Comparison of ENCODE assay signal across 24 cellular contexts in genomic region chr1:161914595-161914994, GRCh38.
DNase-seq lines count a peak whose midpoint lies in the region; ATAC-seq and TF ChIP-seq lines count a peak whose summit lies in the region.
"Had no signal": no experiment of that assay in that cellular context is flagged by ENCODE, and none has a peak within 500 bp of the region (broad histone marks: within the 10 kb centered on the region; RNA-seq: fewer than 3 reads in every experiment).

No MANE protein-coding gene starts in this region.

- H3K4me3 ChIP-seq in GM23338 = no peak overlapping the region
- no peak overlapping the region for H3K4me3 ChIP-seq in osteoblast (ENCODE audit: insufficient read depth, low read length)
- H3K4me3 ChIP-seq: GM23248, PC-9 had no signal

- H3K9me3 Mint-ChIP-seq in activated CD8-positive, alpha-beta T cell treated with anti-CD3 and anti-CD28 coated beads for 36 hours = no peaks in the 10 kb centered on the region
- H3K9me3 Mint-ChIP-seq in activated CD8-positive, alpha-beta T cell treated with anti-CD3 and anti-CD28 coated beads, Interleukin-2, amount 10 ng/mL, durations not matched to agents 7 days and 5 days (ENCODE audit: insufficient read depth) = no peaks in the 10 kb centered on the region
- no peaks in the 10 kb centered on the region for H3K9me3 Mint-ChIP-seq in GM23338
- no peaks in the 10 kb centered on the region for H3K9me3 Mint-ChIP-seq in WTC11
- H3K9me3 Mint-ChIP-seq: CD8-positive, alpha-beta T cell; T-cell had no signal

- DNase-seq in activated CD8-positive, alpha-beta T cell treated with anti-CD3 and anti-CD28 coated beads for 36 hours = no peak
- DNase-seq in activated CD8-positive, alpha-beta T cell treated with anti-CD3 and anti-CD28 coated beads, Interleukin-2, amount 10 ng/mL, durations not matched to agents 7 days and 5 days = no peak
- peak; percentile 12 for DNase-seq in GM23338 (ENCODE audit: low spot score)
- no peak for DNase-seq in WTC11 (ENCODE audit: low spot score)
- DNase-seq in osteoblast (ENCODE audit: insufficient read length, low spot score, missing footprints) = no peak
- DNase-seq in NK-92 treated with Interleukin-12 subunit alpha and Interleukin-12 subunit beta, amount 100 ng/mL, for 24 hours (lab: John Stamatoyannopoulos, UW) = no peak
- no peak for DNase-seq in hippocampal formation (lab: John Stamatoyannopoulos, UW)
- no peak for DNase-seq in middle frontal gyrus (ENCODE audit: extremely low spot score, low spot score)
- DNase-seq: AML-193; C1 segment of cervical spinal cord; CD8-positive, alpha-beta T cell; DND-41; HCEC 1CT; NCI-H1105; NCI-H146; NCI-H2029; NCI-H2227 treated with DMSO at 0.1 percent for 48 hours; NCI-H524; PC-9; T-cell had no signal

- intact Hi-C loops in activated CD8-positive, alpha-beta T cell treated with anti-CD3 and anti-CD28 coated beads for 36 hours (cut with micrococcal nuclease) = no loop called here

- no peak overlapping the region for H3K4me3 Mint-ChIP-seq in activated CD8-positive, alpha-beta T cell treated with anti-CD3 and anti-CD28 coated beads for 36 hours
- no peak overlapping the region for H3K4me3 Mint-ChIP-seq in activated CD8-positive, alpha-beta T cell treated with anti-CD3 and anti-CD28 coated beads, Interleukin-2, amount 10 ng/mL, durations not matched to agents 7 days and 5 days
- H3K4me3 Mint-ChIP-seq in GM23338 = no peak overlapping the region
- H3K4me3 Mint-ChIP-seq in WTC11 = no peak overlapping the region
- H3K4me3 Mint-ChIP-seq: CD8-positive, alpha-beta T cell; T-cell had no signal

- peak; percentile 27 for ATAC-seq in activated CD8-positive, alpha-beta T cell treated with anti-CD3 and anti-CD28 coated beads for 36 hours
- ATAC-seq in activated CD8-positive, alpha-beta T cell treated with anti-CD3 and anti-CD28 coated beads, Interleukin-2, amount 10 ng/mL, durations not matched to agents 7 days and 5 days = no peak
- ATAC-seq in GM23338 = no peak
- ATAC-seq in WTC11 = peak; percentile 26; the same call in 1 of the 2 replicates
- ATAC-seq: CD8-positive, alpha-beta T cell; T-cell had no signal

- no peaks in the 10 kb centered on the region for H3K4me1 ChIP-seq in GM23338 (ENCODE audit: insufficient read depth)
- peaks cover 43% of the 10 kb centered on the region for H3K4me1 ChIP-seq in osteoblast (ENCODE audit: insufficient read depth, low read length)

- H3K27me3 Mint-ChIP-seq in activated CD8-positive, alpha-beta T cell treated with anti-CD3 and anti-CD28 coated beads for 36 hours = no peaks in the 10 kb centered on the region
- H3K27me3 Mint-ChIP-seq in activated CD8-positive, alpha-beta T cell treated with anti-CD3 and anti-CD28 coated beads, Interleukin-2, amount 10 ng/mL, durations not matched to agents 7 days and 5 days (ENCODE audit: low read depth) = no peaks in the 10 kb centered on the region
- H3K27me3 Mint-ChIP-seq in GM23338 (ENCODE audit: insufficient read depth, low read depth, poor library complexity) (no peaks in the 10 kb centered on the region), WTC11 (ENCODE audit: low read depth) (no peaks in the 10 kb centered on the region)
- H3K27me3 Mint-ChIP-seq: T-cell had no signal

- POLR2A ChIA-PET in activated CD8-positive, alpha-beta T cell treated with anti-CD3 and anti-CD28 coated beads for 36 hours (lab: Charles Lee) = no interaction called here
- POLR2A ChIA-PET in activated CD8-positive, alpha-beta T cell treated with anti-CD3 and anti-CD28 coated beads, Interleukin-2, amount 10 ng/mL, durations not matched to agents 7 days and 5 days (lab: Charles Lee) = no interaction called here
- POLR2A ChIA-PET in WTC11 (lab: Charles Lee) = no interaction called here

- H3K79me2 ChIP-seq in GM23338 (replicated peaks; ENCODE audit: insufficient read depth) = no peaks in the 10 kb centered on the region
- no peaks in the 10 kb centered on the region for H3K79me2 ChIP-seq in osteoblast (ENCODE audit: insufficient read depth, low read length)

- H3K27ac ChIP-seq in GM23338 (ENCODE audit: low read depth) = no peak overlapping the region
- peak overlapping the region; percentile 63 for H3K27ac ChIP-seq in osteoblast (ENCODE audit: low read depth, low read length)
- H3K27ac ChIP-seq: 22Rv1, GM23248, KMS-11, PC-9, RWPE1 had no signal

- H3K4me2 ChIP-seq in GM23338 (no peak overlapping the region), osteoblast (ENCODE audit: insufficient read depth, low read length) (peak overlapping the region; percentile 13)
- H3K4me2 ChIP-seq: KMS-11, PC-9 had no signal

- no peaks in the 10 kb centered on the region for H3K27me3 ChIP-seq in GM23338 (ENCODE audit: insufficient read depth)
- H3K27me3 ChIP-seq in osteoblast (ENCODE audit: insufficient read depth, low read length) = no peaks in the 10 kb centered on the region

- no peak overlapping the region for H2AFZ ChIP-seq in GM23338
- no peak overlapping the region for H2AFZ ChIP-seq in osteoblast (ENCODE audit: low read length)
- H2AFZ ChIP-seq: GM23248, PC-9 had no signal

- no peaks in the 10 kb centered on the region for H3K9me3 ChIP-seq in osteoblast (ENCODE audit: low read depth, low read length)

- H3K27ac Mint-ChIP-seq in activated CD8-positive, alpha-beta T cell treated with anti-CD3 and anti-CD28 coated beads for 36 hours = no peak overlapping the region
- H3K27ac Mint-ChIP-seq in activated CD8-positive, alpha-beta T cell treated with anti-CD3 and anti-CD28 coated beads, Interleukin-2, amount 10 ng/mL, durations not matched to agents 7 days and 5 days = no peak overlapping the region
- no peak overlapping the region for H3K27ac Mint-ChIP-seq in GM23338
- no peak overlapping the region for H3K27ac Mint-ChIP-seq in WTC11
- H3K27ac Mint-ChIP-seq: CD8-positive, alpha-beta T cell; T-cell had no signal

- TF ChIP-seq CTCF in activated CD8-positive, alpha-beta T cell treated with anti-CD3 and anti-CD28 coated beads for 36 hours (IDR thresholded peaks at IDR 0.05) = no peak
- no peak for TF ChIP-seq CTCF in GM23338 (conservative IDR thresholded peaks at IDR 0.05; ENCODE audit: low read depth in 2 of 2)
- TF ChIP-seq CTCF in WTC11 (IDR thresholded peaks at IDR 0.05) = no peak
- no peak for TF ChIP-seq CTCF in osteoblast (IDR thresholded peaks at IDR 0.05; ENCODE audit: extremely low read depth, low read depth, low read length)

- CTCF ChIA-PET in activated CD8-positive, alpha-beta T cell treated with anti-CD3 and anti-CD28 coated beads for 36 hours (lab: Charles Lee) = interaction anchor here (0.6 to 3.4 kb wide), 7 partner anchors 9 to 714 kb away, joined by 3 to 18 read pairs (median 3); no protein-coding TSS in a partner anchor
- CTCF ChIA-PET in activated CD8-positive, alpha-beta T cell treated with anti-CD3 and anti-CD28 coated beads, Interleukin-2, amount 10 ng/mL, durations not matched to agents 7 days and 5 days (lab: Charles Lee) = interaction anchor here (1.1 to 2.9 kb wide), 6 partner anchors 9 to 109 kb away, joined by 3 to 19 read pairs (median 3); partner anchors contain the start of gene OLFML2B
- CTCF ChIA-PET in WTC11 (lab: Charles Lee) = interaction anchor here (1.4 kb wide), 1 partner anchor 9 kb away, joined by 3 read pairs; no protein-coding TSS in a partner anchor

- no peaks in the 10 kb centered on the region for H4K20me1 ChIP-seq in GM23338 (replicated peaks; ENCODE audit: insufficient read depth)
- H4K20me1 ChIP-seq in osteoblast (ENCODE audit: insufficient read depth, low read length) = no peaks in the 10 kb centered on the region

- no peaks in the 10 kb centered on the region for H3F3A ChIP-seq in GM23338 (replicated peaks; ENCODE audit: low read depth)

- H3K36me3 ChIP-seq in GM23338 (ENCODE audit: insufficient read depth) (no peaks in the 10 kb centered on the region), osteoblast (ENCODE audit: insufficient read depth, low read length) (peaks cover 3% of the 10 kb centered on the region)

- no peaks in the 10 kb centered on the region for H3K9me2 ChIP-seq in GM23338 (ENCODE audit: insufficient read depth)

- H3K4me1 Mint-ChIP-seq in activated CD8-positive, alpha-beta T cell treated with anti-CD3 and anti-CD28 coated beads for 36 hours (ENCODE audit: low read depth) = peaks cover 24% of the 10 kb centered on the region
- peaks cover 12% of the 10 kb centered on the region for H3K4me1 Mint-ChIP-seq in activated CD8-positive, alpha-beta T cell treated with anti-CD3 and anti-CD28 coated beads, Interleukin-2, amount 10 ng/mL, durations not matched to agents 7 days and 5 days (ENCODE audit: low read depth)
- H3K4me1 Mint-ChIP-seq in GM23338 = peaks cover 4% of the 10 kb centered on the region; the same call in 2 of the 3 replicates
- H3K4me1 Mint-ChIP-seq in WTC11 = peaks cover 2% of the 10 kb centered on the region; the same call in 1 of the 2 replicates

- peaks cover 18% of the 10 kb centered on the region for H3K36me3 Mint-ChIP-seq in activated CD8-positive, alpha-beta T cell treated with anti-CD3 and anti-CD28 coated beads for 36 hours (ENCODE audit: low read depth)
- peaks cover 12% of the 10 kb centered on the region for H3K36me3 Mint-ChIP-seq in activated CD8-positive, alpha-beta T cell treated with anti-CD3 and anti-CD28 coated beads, Interleukin-2, amount 10 ng/mL, durations not matched to agents 7 days and 5 days (ENCODE audit: low read depth)
- H3K36me3 Mint-ChIP-seq in GM23338 (ENCODE audit: low read depth) (no peaks in the 10 kb centered on the region), WTC11 (no peaks in the 10 kb centered on the region)

TF ChIP-seq in GM23338, 12 proteins besides CTCF, POLR2A, EP300 and RAD21 (continues in another document):
- TF ChIP-seq JUNB (IDR thresholded peaks at IDR 0.05; ENCODE audit: unreplicated experiment) = no peak
- TF ChIP-seq ZNF114 (CRISPR knock-in tag; IDR thresholded peaks at IDR 0.05) = no peak

TF ChIP-seq in WTC11, 78 proteins besides CTCF, POLR2A, EP300 and RAD21:
- TF ChIP-seq E2F4 (CRISPR knock-in tag; IDR thresholded peaks at IDR 0.05; ENCODE audit: borderline replicate concordance, low read depth) = no peak
- no peak for TF ChIP-seq JUN (CRISPR knock-in tag; IDR thresholded peaks at IDR 0.05)
- TF ChIP-seq HMGA2 (CRISPR knock-in tag; IDR thresholded peaks at IDR 0.05) = no peak
- TF ChIP-seq ZNF317 (CRISPR knock-in tag; IDR thresholded peaks at IDR 0.05; ENCODE audit: borderline replicate concordance, low read depth) = no peak
- no peak for TF ChIP-seq GRHL2 (CRISPR knock-in tag; IDR thresholded peaks at IDR 0.05; ENCODE audit: insufficient replicate concordance, severe bottlenecking)

Comparison
In these comparisons a context has a peak if more than half of its experiments do, and no peak if none do; other contexts are left out.
1. ATAC-seq: peak in activated CD8-positive, alpha-beta T cell treated with anti-CD3 and anti-CD28 coated beads for 36 hours (single experiment) and WTC11 (single experiment); none in activated CD8-positive, alpha-beta T cell treated with anti-CD3 and anti-CD28 coated beads, Interleukin-2, amount 10 ng/mL, durations not matched to agents 7 days and 5 days (single experiment) and GM23338 (single experiment).